8 cellular contexts compared by ENCODE assay signal in the genomic region with DNA sequence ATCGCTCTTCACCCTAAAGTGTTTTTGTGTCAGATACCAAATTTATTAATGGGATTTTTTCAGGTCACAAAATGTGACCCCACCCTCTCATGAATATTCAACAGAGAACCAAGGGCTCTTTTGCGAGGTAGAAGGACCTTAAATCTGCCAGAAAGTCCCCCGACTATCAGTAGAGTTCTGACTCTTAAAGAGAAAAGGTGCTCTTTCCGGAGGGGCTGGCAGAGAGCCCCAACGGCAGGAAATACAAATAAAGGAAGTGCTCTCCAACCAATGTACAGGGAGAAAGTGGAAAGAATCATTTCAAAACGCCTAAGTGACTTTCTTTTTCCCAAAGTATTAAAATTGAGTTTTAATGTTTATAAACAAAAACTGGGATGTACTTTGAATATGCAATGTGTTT.
DNase-seq lines count a peak whose midpoint lies in the region; ATAC-seq and TF ChIP-seq lines count a peak whose summit lies in the region.

No MANE protein-coding gene starts in this region.

- H3K36me3 Mint-ChIP-seq in effector memory CD8-positive, alpha-beta T cell (ENCODE audit: insufficient read depth): peaks cover 14% of the 10 kb centered on the region

- H3K9me3 ChIP-seq in esophagus squamous epithelium: no peaks in the 10 kb centered on the region

- H3K27ac ChIP-seq in esophagus squamous epithelium: peak overlapping the region; percentile 94 to 99 (median 97)

- peak overlapping the region in 3 of 4 donors; percentile 4 to 83 (median 69) for H3K4me3 ChIP-seq in esophagus squamous epithelium

- no peaks in the 10 kb centered on the region for H3K36me3 ChIP-seq in esophagus squamous epithelium

- DNase-seq in NCI-H2029 treated with DMSO at 0.1 percent for 48 hours (lab: John Stamatoyannopoulos, UW): peak; percentile 31
- DNase-seq in NCI-H2029 (lab: John Stamatoyannopoulos, UW): no peak
- peak; percentile 65 for DNase-seq in SKM-1 (lab: John Stamatoyannopoulos, UW; ENCODE audit: unreplicated experiment)
- no peak for DNase-seq in esophagus squamous epithelium (lab: John Stamatoyannopoulos, UW)
- DNase-seq in stimulated activated CD4-positive, alpha-beta T cell treated with anti-CD3 and anti-CD28 coated beads, Interleukin-4, amount 100 ng/mL, for 24 hours: peak; percentile 63
- no peak for DNase-seq in head of caudate nucleus
- no peak for DNase-seq in effector memory CD8-positive, alpha-beta T cell
- no peak for DNase-seq in EL

- no peak for TF ChIP-seq CTCF in esophagus squamous epithelium (IDR thresholded peaks at IDR 0.05)

- no peak for TF ChIP-seq POLR2A in esophagus squamous epithelium (IDR thresholded peaks at IDR 0.05)

- H3K4me1 ChIP-seq in esophagus squamous epithelium: peaks cover 39 to 86% (median 56%) of the 10 kb centered on the region in 3 donors

- WGBS in esophagus squamous epithelium, 2 donors: 7 to 12% methylated on average over 5 to 6 of the region's 6 CpGs

- no peaks in the 10 kb centered on the region for H3K27me3 ChIP-seq in esophagus squamous epithelium

- H3K27me3 Mint-ChIP-seq in effector memory CD8-positive, alpha-beta T cell: no peaks in the 10 kb centered on the region

- intact Hi-C loops in esophagus squamous epithelium (cut with DNase I) (loop anchor here (10.0 kb wide), 1 partner anchor 62 kb away; no protein-coding TSS in a partner anchor), head of caudate nucleus (cut with DNase I) (loop anchor here (5.0 to 10.0 kb wide), 3 partner anchors 62 to 516 kb away; partner anchors contain the start of gene FOXP1)

- no peak overlapping the region for H3K4me3 Mint-ChIP-seq in effector memory CD8-positive, alpha-beta T cell

- H3K4me1 Mint-ChIP-seq in effector memory CD8-positive, alpha-beta T cell (ENCODE audit: low read depth in 2 of 2): peaks cover 31 to 50% of the 10 kb centered on the region in 2 donors

- ATAC-seq in effector memory CD8-positive, alpha-beta T cell (replicated peaks): no peak

- H3K9me3 Mint-ChIP-seq in effector memory CD8-positive, alpha-beta T cell: no peaks in the 10 kb centered on the region

- no peak overlapping the region for H3K27ac Mint-ChIP-seq in effector memory CD8-positive, alpha-beta T cell

Comparison
In these comparisons a context has a peak if more than half of its experiments do, and no peak if none do; other contexts are left out.
1. DNase-seq: peak in NCI-H2029 treated with DMSO at 0.1 percent for 48 hours (single experiment), SKM-1 (single experiment) and stimulated activated CD4-positive, alpha-beta T cell treated with anti-CD3 and anti-CD28 coated beads, Interleukin-4, amount 100 ng/mL, for 24 hours (single experiment); none in NCI-H2029 (single experiment), esophagus squamous epithelium (single experiment), head of caudate nucleus (0 of 42), effector memory CD8-positive, alpha-beta T cell (0 of 3) and EL (single experiment).